ENCODE assay signal across 8 cellular contexts in the genomic region with DNA sequence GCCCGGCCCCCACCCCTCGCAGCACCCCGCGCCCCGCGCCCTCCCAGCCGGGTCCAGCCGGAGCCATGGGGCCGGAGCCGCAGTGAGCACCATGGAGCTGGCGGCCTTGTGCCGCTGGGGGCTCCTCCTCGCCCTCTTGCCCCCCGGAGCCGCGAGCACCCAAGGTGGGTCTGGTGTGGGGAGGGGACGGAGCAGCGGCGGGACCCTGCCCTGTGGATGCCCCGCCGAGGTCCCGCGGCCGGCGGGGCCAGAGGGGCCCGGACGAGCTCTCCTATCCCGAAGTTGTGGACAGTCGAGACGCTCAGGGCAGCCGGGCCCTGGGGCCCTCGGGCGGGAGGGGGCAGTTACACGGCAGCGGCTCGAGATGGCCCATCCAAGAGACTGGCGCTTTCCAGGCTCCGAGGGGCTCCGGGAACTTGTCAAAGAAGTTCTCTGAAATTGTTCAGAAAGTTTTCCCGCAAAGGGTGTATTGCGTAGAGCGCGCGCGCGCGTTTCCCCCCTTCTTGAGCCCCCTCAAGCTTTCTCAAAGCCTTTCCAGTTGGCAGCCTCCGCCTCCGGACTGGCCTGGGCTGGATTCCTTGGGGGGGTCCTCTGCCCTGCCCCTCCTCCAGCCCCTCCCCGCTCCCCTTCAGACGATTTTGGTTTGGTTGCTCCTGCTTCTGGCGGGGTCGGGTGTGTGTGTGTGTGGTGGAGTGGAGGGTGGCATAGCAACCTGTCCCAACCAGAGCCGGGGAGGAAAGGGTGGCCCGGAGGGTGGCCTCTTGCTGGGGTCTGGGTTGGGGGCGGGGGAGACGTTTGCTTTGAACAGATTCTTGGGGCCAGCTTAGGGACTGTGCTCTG. TPM values are rescaled to one million over a fixed set of nuclear protein-coding genes. Genes with fewer than 3 reads are reported as not detected.
A peak's percentile ranks its signal among the peaks of the same experiment; 100 is the strongest.
DNase-seq lines count a peak whose midpoint lies in the region; ATAC-seq, FAIRE-seq and TF ChIP-seq lines count a peak whose summit lies in the region.

No MANE protein-coding gene starts in this region.

- FAIRE-seq in endothelial cell of umbilical vein (lab: Jason Lieb, UNC): no peak

- H3K9me1 ChIP-seq in endothelial cell of umbilical vein (replicated peaks; ENCODE audit: control insufficient read depth, extremely low read depth, insufficient read depth, low read length): no peaks in the 10 kb centered on the region

- peaks cover 5% of the 10 kb centered on the region for H3K4me1 Mint-ChIP-seq in activated T-helper 17 cell treated with anti-CD3 and anti-CD28 coated beads, Interleukin-2, amount 50 U/mL, for 72 hours

- H3K27me3 Mint-ChIP-seq in activated T-helper 17 cell treated with anti-CD3 and anti-CD28 coated beads, Interleukin-2, amount 50 U/mL, for 72 hours: peaks cover 20% of the 10 kb centered on the region

- no peaks in the 10 kb centered on the region for H3K36me3 ChIP-seq in endothelial cell of umbilical vein (ENCODE audit: control insufficient read depth in 2 of 2, extremely low read depth in 1 of 2, insufficient read depth in 2 of 2, low read length in 2 of 2)
- peaks cover 0 to 1% of the 10 kb centered on the region in 2 donors for H3K36me3 ChIP-seq in lung (ENCODE audit: control insufficient read depth in 2 of 2, insufficient read depth in 2 of 2, low read length in 2 of 2)
- no peaks in the 10 kb centered on the region for H3K36me3 ChIP-seq in tibial nerve

- POLR2A ChIA-PET in endothelial cell of umbilical vein (lab: Charles Lee): interaction anchor here (0.6 kb wide), 1 partner anchor 252 kb away, joined by 3 read pairs; no protein-coding TSS in a partner anchor

- no peaks in the 10 kb centered on the region for H3K36me3 Mint-ChIP-seq in activated T-helper 17 cell treated with anti-CD3 and anti-CD28 coated beads, Interleukin-2, amount 50 U/mL, for 72 hours (ENCODE audit: low read depth)

- TF ChIP-seq EP300 in tibial nerve (IDR thresholded peaks at IDR 0.05): no peak

- dilution Hi-C loops in endothelial cell of umbilical vein (cut with MboI; ENCODE audit: extremely low pct_ligation_motif_present, low sequenced_read_pairs): no loop called here

- WGBS in lung, 2 donors: 1 to 2% methylated on average over 45 to 57 of the region's 57 CpGs
- 0 to 1% methylated on average over 29 to 45 of the region's 57 CpGs for WGBS in tibial nerve, 2 donors

- intact Hi-C loops in endothelial cell of umbilical vein (cut with micrococcal nuclease): no loop called here

- no peak for TF ChIP-seq POLR2A in endothelial cell of umbilical vein (IDR thresholded peaks at IDR 0.05; ENCODE audit: low read depth, low read length)
- TF ChIP-seq POLR2A in tibial nerve (IDR thresholded peaks at IDR 0.05): no peak

- H3K4me1 ChIP-seq in endothelial cell of umbilical vein (ENCODE audit: control insufficient read depth, extremely low read depth, insufficient read depth, low read length) (no peaks in the 10 kb centered on the region), lung (ENCODE audit: control insufficient read depth in 2 of 2, insufficient read depth in 2 of 2, low read length in 2 of 2) (peaks cover 3 to 15% of the 10 kb centered on the region in 2 donors), tibial nerve (peaks cover 0 to 67% (median 35%) of the 10 kb centered on the region in 4 donors)

- BruUV-seq in endothelial cell of umbilical vein (replicated peaks; lab: Mats Ljungman, UMichigan): no TSS peak

- CTCF ChIA-PET in endothelial cell of umbilical vein (lab: Charles Lee): interaction anchor here (1.0 to 2.3 kb wide), 10 partner anchors 12 to 78 kb away, joined by 3 to 20 read pairs (median 5); partner anchors contain the start of genes MIEN1 and PGAP3

- H3K9me3 Mint-ChIP-seq in activated T-helper 17 cell treated with anti-CD3 and anti-CD28 coated beads, Interleukin-2, amount 50 U/mL, for 72 hours: no peaks in the 10 kb centered on the region

- H4K20me1 ChIP-seq in endothelial cell of umbilical vein (replicated peaks; ENCODE audit: control insufficient read depth, extremely low read depth, insufficient read depth, low read length): no peaks in the 10 kb centered on the region

- H3K4me2 ChIP-seq in endothelial cell of umbilical vein (ENCODE audit: insufficient read depth, low read length): peak overlapping the region; percentile 73

- no peak overlapping the region for H3K27ac ChIP-seq in endothelial cell of umbilical vein (ENCODE audit: insufficient read depth, low read depth, low read length)
- peak overlapping the region; percentile 88 to 94 for H3K27ac ChIP-seq in lung (ENCODE audit: low read depth in 1 of 2, low read length in 1 of 2)
- H3K27ac ChIP-seq in tibial nerve: peak overlapping the region; percentile 88 to 97 (median 96)

- H3K27me3 ChIP-seq in endothelial cell of umbilical vein (ENCODE audit: control insufficient read depth in 2 of 2, insufficient read depth in 2 of 2, low read length in 2 of 2) (peaks cover 0 to 2% of the 10 kb centered on the region in 2 experiments), lung (ENCODE audit: control insufficient read depth, insufficient read depth) (no peaks in the 10 kb centered on the region), tibial nerve (no peaks in the 10 kb centered on the region)

- no peak overlapping the region for H3K27ac Mint-ChIP-seq in activated T-helper 17 cell treated with anti-CD3 and anti-CD28 coated beads, Interleukin-2, amount 50 U/mL, for 72 hours

- peak overlapping the region; percentile 39 for H3K9ac ChIP-seq in endothelial cell of umbilical vein (replicated peaks; ENCODE audit: extremely low read depth, insufficient read depth, low read length)

- peak overlapping the region; percentile 44 to 52 (median 52) for H3K4me3 ChIP-seq in endothelial cell of umbilical vein (replicated peaks in 1 of 3; ENCODE audit: insufficient read depth in 1 of 3, low read depth in 1 of 3, low read length in 3 of 3)
- H3K4me3 ChIP-seq in lung: peak overlapping the region; percentile 76
- H3K4me3 ChIP-seq in tibial nerve: peak overlapping the region; percentile 71 to 98 (median 86)

- H3K4me3 Mint-ChIP-seq in activated T-helper 17 cell treated with anti-CD3 and anti-CD28 coated beads, Interleukin-2, amount 50 U/mL, for 72 hours: no peak overlapping the region

- ATAC-seq in lung (ENCODE audit: insufficient read depth, low FRiP score): peak; percentile 28
- no peak for ATAC-seq in HG03095 (IDR thresholded peaks at IDR 0.05; ENCODE audit: unreplicated experiment)
- ATAC-seq in activated T-helper 17 cell treated with anti-CD3 and anti-CD28 coated beads, Interleukin-2, amount 50 U/mL, for 72 hours (replicated peaks): no peak
- ATAC-seq in HG03565 (IDR thresholded peaks at IDR 0.05; ENCODE audit: unreplicated experiment): no peak
- ATAC-seq in HG03521 (IDR thresholded peaks at IDR 0.05; ENCODE audit: unreplicated experiment): no peak

- peak overlapping the region; percentile 57 for H2AFZ ChIP-seq in endothelial cell of umbilical vein (ENCODE audit: low read depth, low read length)

- no peaks in the 10 kb centered on the region for H3K79me2 ChIP-seq in endothelial cell of umbilical vein (ENCODE audit: control insufficient read depth, insufficient read depth, low read length)

- H3K9me3 ChIP-seq in endothelial cell of umbilical vein (replicated peaks; ENCODE audit: control insufficient read depth, insufficient read depth, low read length) (no peaks in the 10 kb centered on the region), lung (ENCODE audit: control insufficient read depth in 2 of 2, insufficient read depth in 1 of 2, low read length in 1 of 2) (no peaks in the 10 kb centered on the region), tibial nerve (no peaks in the 10 kb centered on the region)

- TF ChIP-seq CTCF in endothelial cell of umbilical vein (IDR thresholded peaks at IDR 0.05; ENCODE audit: extremely low read depth in 1 of 2, insufficient read depth in 1 of 2, low read depth in 1 of 2, low read length in 2 of 2): no peak
- no peak for TF ChIP-seq CTCF in lung (IDR thresholded peaks at IDR 0.05; ENCODE audit: control extremely low read depth, extremely low read depth)
- no peak for TF ChIP-seq CTCF in tibial nerve (IDR thresholded peaks at IDR 0.05)

- peak; percentile 55 for DNase-seq in HuH-7.5 (ENCODE audit: low spot score)
- peak; percentile 22 for DNase-seq in endothelial cell of umbilical vein (ENCODE audit: low read depth, low spot score)
- DNase-seq in lung (ENCODE audit: low spot score): no peak
- no peak for DNase-seq in tibial nerve (ENCODE audit: low spot score in 2 of 2)

RNA-seq across cellular contexts. Expression of gene ERBB2, which starts 0.5 kb away (rescaled TPM):
- total RNA-seq in endothelial cell of umbilical vein (29.1 and 32.9 TPM in 2 replicates), lung (100 to 1,000 TPM; 119 to 130 TPM), tibial nerve (100 to 1,000 TPM; 101 to 131 (median 114) TPM)
- polyA plus RNA-seq in endothelial cell of umbilical vein (20.6 and 22.8 TPM in 2 replicates), lung (10 to 100 TPM; 32.2 to 40.1 TPM)
- 12.2 and 14.5 TPM in 2 replicates for polyA plus RNA-seq in endothelial cell of umbilical vein (2011; cell fraction: cytosol; rRNA removed)
- 20.0 and 24.1 TPM in 2 replicates for polyA plus RNA-seq in endothelial cell of umbilical vein (2011; cell fraction: nucleus; rRNA removed)
- polyA plus RNA-seq in endothelial cell of umbilical vein (2012): 19.6 and 32.9 TPM in 2 replicates
- polyA minus RNA-seq in endothelial cell of umbilical vein: 27.5 and 44.6 TPM in 2 replicates
- polyA minus RNA-seq in endothelial cell of umbilical vein (2011; cell fraction: cytosol; rRNA and poly(A)+ RNA removed): 13.6 TPM
- 10.1 and 16.2 TPM in 2 replicates for polyA minus RNA-seq in endothelial cell of umbilical vein (2011; cell fraction: nucleus; rRNA and poly(A)+ RNA removed)
- total RNA-seq in activated T-helper 17 cell treated with anti-CD3 and anti-CD28 coated beads, Interleukin-2, amount 50 U/mL, for 72 hours: 1 to 10 TPM; 3.4 to 5.9 TPM

RNA-seq across cellular contexts. Expression of gene PGAP3, which starts 12.5 kb away (rescaled TPM):
- total RNA-seq in endothelial cell of umbilical vein (6.4 and 7.0 TPM in 2 replicates), lung (10 to 100 TPM; 17.0 to 39.7 TPM), tibial nerve (10 to 100 TPM; 10.9 to 16.5 (median 15.1) TPM)
- polyA plus RNA-seq in endothelial cell of umbilical vein (14.9 and 17.0 TPM in 2 replicates), lung (10 to 100 TPM; 15.9 to 35.8 TPM)
- 6.9 and 9.6 TPM in 2 replicates for polyA plus RNA-seq in endothelial cell of umbilical vein (2011; cell fraction: cytosol; rRNA removed)
- 31.1 and 34.7 TPM in 2 replicates for polyA plus RNA-seq in endothelial cell of umbilical vein (2011; cell fraction: nucleus; rRNA removed)
- 4.2 and 6.0 TPM in 2 replicates for polyA plus RNA-seq in endothelial cell of umbilical vein (2012)
- polyA minus RNA-seq in endothelial cell of umbilical vein: 8.3 and 9.9 TPM in 2 replicates
- 2.4 TPM for polyA minus RNA-seq in endothelial cell of umbilical vein (2011; cell fraction: cytosol; rRNA and poly(A)+ RNA removed)
- 5.9 and 6.2 TPM in 2 replicates for polyA minus RNA-seq in endothelial cell of umbilical vein (2011; cell fraction: nucleus; rRNA and poly(A)+ RNA removed)
- total RNA-seq in activated T-helper 17 cell treated with anti-CD3 and anti-CD28 coated beads, Interleukin-2, amount 50 U/mL, for 72 hours: 10 to 100 TPM in 1 of 2 donors, 1 to 10 TPM in 1; 5.9 to 14.8 TPM

RNA-seq across cellular contexts. Expression of gene MIEN1, which starts 30.0 kb away (rescaled TPM):
- total RNA-seq in endothelial cell of umbilical vein: 42.4 and 51.1 TPM in 2 replicates
- polyA plus RNA-seq in endothelial cell of umbilical vein: 74.1 and 74.5 TPM in 2 replicates
- polyA plus RNA-seq in endothelial cell of umbilical vein (2011; cell fraction: cytosol; rRNA removed): 70.9 and 81.7 TPM in 2 replicates
- polyA plus RNA-seq in endothelial cell of umbilical vein (2011; cell fraction: nucleus; rRNA removed): 26.5 and 26.8 TPM in 2 replicates
- 71.2 and 91.6 TPM in 2 replicates for polyA plus RNA-seq in endothelial cell of umbilical vein (2012)
- polyA minus RNA-seq in endothelial cell of umbilical vein: 19.7 and 20.0 TPM in 2 replicates
- polyA minus RNA-seq in endothelial cell of umbilical vein (2011; cell fraction: cytosol; rRNA and poly(A)+ RNA removed): 23.8 TPM
- 10.8 TPM in 2 replicates for polyA minus RNA-seq in endothelial cell of umbilical vein (2011; cell fraction: nucleus; rRNA and poly(A)+ RNA removed)
- 10 to 100 TPM; 20.8 to 47.2 TPM for total RNA-seq in lung
- 100 to 1,000 TPM in 1 of 2 donors, 10 to 100 TPM in 1; 69.3 to 136 TPM for polyA plus RNA-seq in lung
- 10 to 100 TPM; 29.8 to 65.3 (median 43.5) TPM for total RNA-seq in tibial nerve
- 10 to 100 TPM; 24.6 to 45.2 TPM for total RNA-seq in activated T-helper 17 cell treated with anti-CD3 and anti-CD28 coated beads, Interleukin-2, amount 50 U/mL, for 72 hours

RNA-seq across cellular contexts. Expression of gene PNMT, which starts 32.1 kb away (rescaled TPM):
- not detected in 2 replicates for total RNA-seq in endothelial cell of umbilical vein
- polyA plus RNA-seq in endothelial cell of umbilical vein: 0.11 and 0.35 TPM in 2 replicates
- not detected in 2 replicates for polyA plus RNA-seq in endothelial cell of umbilical vein (2011; cell fraction: cytosol; rRNA removed)
- polyA plus RNA-seq in endothelial cell of umbilical vein (2011; cell fraction: nucleus; rRNA removed): 0.13 and 0.22 TPM in 2 replicates
- not detected in 2 replicates for polyA plus RNA-seq in endothelial cell of umbilical vein (2012)
- not detected in 2 replicates for polyA minus RNA-seq in endothelial cell of umbilical vein
- not detected for polyA minus RNA-seq in endothelial cell of umbilical vein (2011; cell fraction: cytosol; rRNA and poly(A)+ RNA removed)
- not detected in 2 replicates for polyA minus RNA-seq in endothelial cell of umbilical vein (2011; cell fraction: nucleus; rRNA and poly(A)+ RNA removed)
- 1 to 10 TPM; 1.9 to 4.3 TPM for total RNA-seq in lung
- 1 to 10 TPM; 2.9 to 4.1 TPM for polyA plus RNA-seq in lung
- total RNA-seq in tibial nerve: 10 to 100 TPM in 3 of 4 donors, 1 to 10 TPM in 1; 2.4 to 19.6 (median 12.4) TPM
- total RNA-seq in activated T-helper 17 cell treated with anti-CD3 and anti-CD28 coated beads, Interleukin-2, amount 50 U/mL, for 72 hours: not detected

RNA-seq across cellular contexts. Expression of gene TCAP, which starts 35.2 kb away (rescaled TPM):
- total RNA-seq in endothelial cell of umbilical vein (0.78 and 0.93 TPM in 2 replicates), lung (1 to 10 TPM in 1 of 2 donors, under 1 TPM in 1; 0.82 to 1.3 TPM), tibial nerve (1 to 10 TPM in 1 of 4 donors, under 1 TPM in 3; 0.30 to 5.5 (median 0.61) TPM)
- polyA plus RNA-seq in endothelial cell of umbilical vein (0.46 and 0.51 TPM in 2 replicates), lung (1 to 10 TPM; 1.2 to 1.4 TPM)
- polyA plus RNA-seq in endothelial cell of umbilical vein (2011; cell fraction: cytosol; rRNA removed): 0.18 TPM in 1 of 2 replicates, not detected in the other
- 2.8 and 5.0 TPM in 2 replicates for polyA plus RNA-seq in endothelial cell of umbilical vein (2011; cell fraction: nucleus; rRNA removed)
- polyA plus RNA-seq in endothelial cell of umbilical vein (2012): 0.29 and 1.3 TPM in 2 replicates
- 0.45 and 1.3 TPM in 2 replicates for polyA minus RNA-seq in endothelial cell of umbilical vein
- polyA minus RNA-seq in endothelial cell of umbilical vein (2011; cell fraction: cytosol; rRNA and poly(A)+ RNA removed): 1.0 TPM
- 1.1 and 1.8 TPM in 2 replicates for polyA minus RNA-seq in endothelial cell of umbilical vein (2011; cell fraction: nucleus; rRNA and poly(A)+ RNA removed)
- total RNA-seq in activated T-helper 17 cell treated with anti-CD3 and anti-CD28 coated beads, Interleukin-2, amount 50 U/mL, for 72 hours: 1 to 10 TPM; 2.0 to 2.5 TPM

Comparison
In these comparisons a context has a peak if more than half of its experiments do, and no peak if none do; other contexts are left out.
1. DNase-seq: peak in HuH-7.5 (single experiment) and endothelial cell of umbilical vein (single experiment); none in lung (single experiment) and tibial nerve (0 of 2).
2. Peak in every context shown above with its lines, with median percentiles within 50 percentile points of each other: H3K4me3 ChIP-seq.